ENCODE assay signal across 10 cellular contexts in the genomic region with DNA sequence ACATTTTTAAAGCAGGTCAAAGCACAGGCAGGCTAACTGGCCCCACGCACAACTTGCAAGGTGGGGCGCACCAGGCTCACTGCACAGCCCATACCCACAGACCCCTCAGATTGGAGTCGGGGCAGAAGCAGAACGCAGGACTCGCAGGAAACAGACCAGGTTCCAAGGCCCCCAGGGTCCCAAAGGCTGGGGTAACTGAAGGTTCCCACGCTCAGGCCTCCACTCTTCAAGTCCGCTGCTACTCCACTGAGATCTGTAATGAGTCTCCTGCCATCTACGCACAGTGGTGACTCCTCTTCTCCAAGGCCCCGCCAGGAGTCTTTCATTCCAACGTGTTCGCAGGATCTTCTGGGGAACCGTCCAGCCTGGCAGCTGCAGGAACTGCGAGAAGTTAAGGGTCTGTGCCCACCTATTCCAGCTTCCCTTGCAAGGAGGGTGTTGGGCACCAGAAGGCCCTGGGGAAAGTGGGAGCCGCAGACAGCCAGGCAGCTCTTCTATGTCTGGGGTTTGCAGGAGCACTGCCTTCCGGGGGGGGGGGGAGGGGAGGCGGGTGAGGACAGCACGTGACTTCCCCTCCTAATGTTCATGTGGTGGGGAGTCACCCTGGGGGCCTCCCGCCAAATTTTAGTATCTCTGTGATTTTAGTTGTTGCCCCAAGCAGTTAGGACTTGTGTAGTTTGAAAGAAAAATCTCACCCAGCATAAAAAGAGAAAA. TPM values are rescaled to one million over a fixed set of nuclear protein-coding genes. Genes with fewer than 3 reads are reported as not detected.
DNase-seq lines count a peak whose midpoint lies in the region; ATAC-seq and TF ChIP-seq lines count a peak whose summit lies in the region.
"Had no signal": no experiment of that assay in that cellular context is flagged by ENCODE, and none has a peak within 500 bp of the region (broad histone marks: within the 10 kb centered on the region; RNA-seq: fewer than 3 reads in every experiment).

No MANE protein-coding gene starts in this region.

- POLR2A ChIA-PET in activated CD4-positive, alpha-beta T cell treated with anti-CD3 and anti-CD28 coated beads for 36 hours (lab: Charles Lee) = interaction anchor here (1.1 to 1.8 kb wide), 2 partner anchors 41 to 54 kb away, joined by 3 to 14 read pairs; no protein-coding TSS in a partner anchor
- POLR2A ChIA-PET in WTC11 (lab: Charles Lee) = interaction anchor here (0.7 to 2.4 kb wide), 3 partner anchors 19 to 54 kb away, joined by 3 to 24 read pairs (median 4); a partner anchor contains a TSS

- H3K4me1 Mint-ChIP-seq in activated CD4-positive, alpha-beta T cell treated with anti-CD3 and anti-CD28 coated beads for 36 hours = peaks cover 34% of the 10 kb centered on the region
- H3K4me1 Mint-ChIP-seq in WTC11 (peaks cover 39% of the 10 kb centered on the region), endothelial cell (ENCODE audit: unreplicated experiment) (peaks cover 14% of the 10 kb centered on the region)

- no peaks in the 10 kb centered on the region for H3K36me3 ChIP-seq in smooth muscle cell (ENCODE audit: low read depth)

- H2AFZ ChIP-seq in smooth muscle cell (ENCODE audit: low read depth) = no peak overlapping the region

- H4K20me1 ChIP-seq in smooth muscle cell (ENCODE audit: low read depth) = peaks cover 18% of the 10 kb centered on the region

- H3K27me3 Mint-ChIP-seq in activated CD4-positive, alpha-beta T cell treated with anti-CD3 and anti-CD28 coated beads for 36 hours = no peaks in the 10 kb centered on the region
- H3K27me3 Mint-ChIP-seq in WTC11 (ENCODE audit: low read depth) (peaks cover under 1% of the 10 kb centered on the region; the same call in 1 of the 2 replicates), endothelial cell (ENCODE audit: unreplicated experiment) (peaks cover 25% of the 10 kb centered on the region)

- peaks cover 14% of the 10 kb centered on the region for H3K79me2 ChIP-seq in smooth muscle cell (ENCODE audit: low read depth)

- H3K27ac Mint-ChIP-seq in activated CD4-positive, alpha-beta T cell treated with anti-CD3 and anti-CD28 coated beads for 36 hours = peak overlapping the region; percentile 78
- H3K27ac Mint-ChIP-seq in WTC11 = peak overlapping the region; percentile 95
- peak overlapping the region; percentile 95 for H3K27ac Mint-ChIP-seq in endothelial cell (ENCODE audit: unreplicated experiment)

- H3K4me3 Mint-ChIP-seq in activated CD4-positive, alpha-beta T cell treated with anti-CD3 and anti-CD28 coated beads for 36 hours = peak overlapping the region; percentile 72
- H3K4me3 Mint-ChIP-seq in WTC11 (peak overlapping the region; percentile 83), endothelial cell (ENCODE audit: unreplicated experiment) (peak overlapping the region; percentile 95)

- TF ChIP-seq CTCF in WTC11 (IDR thresholded peaks at IDR 0.05) (no peak), endothelial cell (IDR thresholded peaks at IDR 0.05; ENCODE audit: unreplicated experiment) (no peak), smooth muscle cell (IDR thresholded peaks at IDR 0.05; ENCODE audit: borderline replicate concordance, insufficient read depth, poor library complexity, severe bottlenecking) (no peak)

- no peak overlapping the region for H3K27ac ChIP-seq in smooth muscle cell (ENCODE audit: low read depth)

- no peaks in the 10 kb centered on the region for H3K9me3 ChIP-seq in smooth muscle cell (replicated peaks; ENCODE audit: low read depth)

- peak; percentile 35 for DNase-seq in activated CD4-positive, alpha-beta T cell treated with anti-CD3 and anti-CD28 coated beads for 36 hours
- no peak for DNase-seq in activated CD4-positive, alpha-beta T cell treated with anti-CD3 and anti-CD28 coated beads, Interleukin-2, amount 50 U/mL, for 48 hours
- DNase-seq in WTC11 (ENCODE audit: low spot score) (no peak), endothelial cell (ENCODE audit: low spot score) (no peak), smooth muscle cell (lab: John Stamatoyannopoulos, UW; ENCODE audit: unreplicated experiment) (no peak), globus pallidus (ENCODE audit: low spot score) (no peak)
- DNase-seq: cerebellar nuclear complex, NCI-H2081 had no signal

- H3K27me3 ChIP-seq in smooth muscle cell (ENCODE audit: low read depth) = no peaks in the 10 kb centered on the region

- intact Hi-C loops in activated CD4-positive, alpha-beta T cell treated with anti-CD3 and anti-CD28 coated beads for 36 hours (cut with DNase I, micrococcal nuclease) = loop anchor here (2.0 to 10.0 kb wide), 6 partner anchors 37 to 727 kb away; a partner anchor contains a TSS

- H3K4me2 ChIP-seq in smooth muscle cell = peak overlapping the region; percentile 84

- WGBS in smooth muscle cell (ENCODE audit: low lambda C conversion rate) = 80% methylated on average over 18 of the region's 18 CpGs

- CTCF ChIA-PET in activated CD4-positive, alpha-beta T cell treated with anti-CD3 and anti-CD28 coated beads for 36 hours (lab: Charles Lee) = interaction anchor here (0.9 to 1.2 kb wide), 2 partner anchors 57 to 68 kb away, joined by 3 read pairs; no protein-coding TSS in a partner anchor
- CTCF ChIA-PET in WTC11 (lab: Charles Lee) = interaction anchor here (0.6 to 1.7 kb wide), 4 partner anchors 53 to 89 kb away, joined by 3 to 11 read pairs (median 4); a partner anchor contains a TSS

- peaks cover 2% of the 10 kb centered on the region for H3K36me3 Mint-ChIP-seq in activated CD4-positive, alpha-beta T cell treated with anti-CD3 and anti-CD28 coated beads for 36 hours (ENCODE audit: low read depth)
- H3K36me3 Mint-ChIP-seq in WTC11 = peaks cover 1% of the 10 kb centered on the region
- peaks cover 16% of the 10 kb centered on the region for H3K36me3 Mint-ChIP-seq in endothelial cell (ENCODE audit: low read depth, unreplicated experiment)

- peaks cover 5% of the 10 kb centered on the region for H3F3A ChIP-seq in smooth muscle cell (ENCODE audit: low read depth)

- H3K9me3 Mint-ChIP-seq in activated CD4-positive, alpha-beta T cell treated with anti-CD3 and anti-CD28 coated beads for 36 hours (ENCODE audit: low read depth) = no peaks in the 10 kb centered on the region
- peaks cover 1% of the 10 kb centered on the region for H3K9me3 Mint-ChIP-seq in WTC11
- H3K9me3 Mint-ChIP-seq in endothelial cell (ENCODE audit: unreplicated experiment) = no peaks in the 10 kb centered on the region

- no peak overlapping the region for H3K9ac ChIP-seq in smooth muscle cell (ENCODE audit: low read depth)

- no peak for ATAC-seq in activated CD4-positive, alpha-beta T cell treated with anti-CD3 and anti-CD28 coated beads for 36 hours
- ATAC-seq in WTC11 (no peak), HG02981 (IDR thresholded peaks at IDR 0.05; ENCODE audit: unreplicated experiment) (no peak), HG02885 (IDR thresholded peaks at IDR 0.05; ENCODE audit: poor library complexity, unreplicated experiment) (no peak)

- H3K4me1 ChIP-seq in smooth muscle cell (ENCODE audit: low read depth) = peaks cover 13% of the 10 kb centered on the region

- no peak overlapping the region for H3K4me3 ChIP-seq in smooth muscle cell

TF ChIP-seq in WTC11, 78 proteins besides CTCF, POLR2A, EP300 and RAD21:
- no peak for TF ChIP-seq GABPB1 (CRISPR knock-in tag; IDR thresholded peaks at IDR 0.05)
- no peak for TF ChIP-seq IRF2 (CRISPR knock-in tag; IDR thresholded peaks at IDR 0.05; ENCODE audit: borderline replicate concordance, low read depth)
- TF ChIP-seq, protein P1, sequence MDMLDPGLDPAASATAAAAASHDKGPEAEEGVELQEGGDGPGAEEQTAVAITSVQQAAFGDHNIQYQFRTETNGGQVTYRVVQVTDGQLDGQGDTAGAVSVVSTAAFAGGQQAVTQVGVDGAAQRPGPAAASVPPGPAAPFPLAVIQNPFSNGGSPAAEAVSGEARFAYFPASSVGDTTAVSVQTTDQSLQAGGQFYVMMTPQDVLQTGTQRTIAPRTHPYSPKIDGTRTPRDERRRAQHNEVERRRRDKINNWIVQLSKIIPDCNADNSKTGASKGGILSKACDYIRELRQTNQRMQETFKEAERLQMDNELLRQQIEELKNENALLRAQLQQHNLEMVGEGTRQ (CRISPR knock-in tag; IDR thresholded peaks at IDR 0.05) = peak; percentile 39

RNA-seq across cellular contexts. Expression of a gene that starts 2.0 kb away (rescaled TPM):
- total RNA-seq in activated CD4-positive, alpha-beta T cell treated with anti-CD3 and anti-CD28 coated beads for 36 hours = 10 to 100 TPM; 15.4 to 27.1 TPM
- total RNA-seq in WTC11 (2021) = 31.0 to 34.4 TPM (median 33.7 TPM) in 3 replicates
- 14.2 TPM for total RNA-seq in endothelial cell (ENCODE audit: unreplicated experiment)
- total RNA-seq in smooth muscle cell = 7.4 and 8.5 TPM in 2 replicates
- polyA plus RNA-seq in smooth muscle cell = 0.67 and 0.96 TPM in 2 replicates

RNA-seq across cellular contexts. Expression of a gene that starts 54.6 kb away (rescaled TPM):
- total RNA-seq in activated CD4-positive, alpha-beta T cell treated with anti-CD3 and anti-CD28 coated beads for 36 hours = 10 to 100 TPM; 38.7 TPM
- 67.4 to 73.5 TPM (median 69.7 TPM) in 3 replicates for total RNA-seq in WTC11 (2021)
- 35.3 TPM for total RNA-seq in endothelial cell (ENCODE audit: unreplicated experiment)
- 21.5 and 22.7 TPM in 2 replicates for total RNA-seq in smooth muscle cell
- 4.9 and 5.6 TPM in 2 replicates for polyA plus RNA-seq in smooth muscle cell
